ENCODE assay signal across 9 cellular contexts in the genomic region with DNA sequence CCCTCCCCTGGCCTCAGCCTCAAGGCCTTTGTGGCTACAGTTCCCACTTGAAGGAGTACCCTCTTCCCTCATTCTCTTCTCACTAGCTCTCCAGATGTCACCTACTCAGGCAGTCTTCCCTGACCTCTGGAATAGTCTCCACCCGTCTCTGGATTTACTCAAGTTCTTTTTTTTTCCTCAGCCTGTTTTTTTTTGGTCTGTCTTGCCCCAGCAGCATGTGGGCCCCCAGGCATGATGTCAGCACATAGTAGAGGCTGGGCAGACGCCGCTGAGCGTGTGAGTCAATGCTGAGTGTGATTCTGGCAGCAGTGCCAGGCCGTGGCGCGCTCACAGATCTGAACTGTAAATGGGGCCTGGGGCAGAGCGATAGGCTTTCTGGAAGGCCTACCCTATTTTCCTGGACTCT. TPM values are rescaled to one million over a fixed set of nuclear protein-coding genes. Genes with fewer than 3 reads are reported as not detected.
A peak's percentile ranks its signal among the peaks of the same experiment; 100 is the strongest.
DNase-seq lines count a peak whose midpoint lies in the region; ATAC-seq and TF ChIP-seq lines count a peak whose summit lies in the region.
"Not testable (repeated sequence)": the region's sequence is repeated elsewhere in the genome, so short reads cannot be mapped to it uniquely, and the experiment has no call there.
"Had no signal": no experiment of that assay in that cellular context is flagged by ENCODE, and none has a peak within 500 bp of the region (broad histone marks: within the 10 kb centered on the region; RNA-seq: fewer than 3 reads in every experiment).

No MANE protein-coding gene starts in this region.

- TF ChIP-seq CTCF in Caco-2 (IDR thresholded peaks at IDR 0.05; ENCODE audit: insufficient read depth in 1 of 2, low read depth in 1 of 2, low read length in 1 of 2, severe bottlenecking in 1 of 2, unreplicated experiment in 1 of 2); IMR-90 (conservative IDR thresholded peaks at IDR 0.05; ENCODE audit: low read depth, low read length); SK-N-SH (IDR thresholded peaks at IDR 0.05); choroid plexus epithelial cell (conservative IDR thresholded peaks at IDR 0.05; ENCODE audit: low read depth, low read length); gastroesophageal sphincter (IDR thresholded peaks at IDR 0.05); uterus (IDR thresholded peaks at IDR 0.05): not testable (repeated sequence)

- H3K9ac ChIP-seq in IMR-90 (ENCODE audit: low read depth, low read length) (peak overlapping the region; percentile 32), SK-N-SH (peak overlapping the region; percentile 58), mesenchymal stem cell (ENCODE audit: low read length) (peak overlapping the region; percentile 90)
- H3K9ac ChIP-seq in rectal smooth muscle tissue (ENCODE audit: low read length): not testable (repeated sequence)

- H2BK15ac ChIP-seq in IMR-90 (ENCODE audit: low read depth, low read length); mesenchymal stem cell (ENCODE audit: low read depth, poor library complexity, severe bottlenecking): not testable (repeated sequence)

- H3K18ac ChIP-seq in IMR-90 (ENCODE audit: low read depth, low read length): peak overlapping the region; percentile 30
- not testable (repeated sequence) for H3K18ac ChIP-seq in mesenchymal stem cell (ENCODE audit: low read depth in 1 of 2, low read length in 2 of 2)

- H3K27me3 Mint-ChIP-seq in Caco-2 (ENCODE audit: insufficient read depth, unreplicated experiment): not testable (repeated sequence)

- dilution Hi-C loops in IMR-90 (cut with HindIII; ENCODE audit: low sequenced_read_pairs, unreplicated experiment): not testable (repeated sequence)

- peak overlapping the region; percentile 54 for H3K4ac ChIP-seq in IMR-90 (ENCODE audit: low read depth, low read length)
- H3K4ac ChIP-seq in mesenchymal stem cell (ENCODE audit: low read depth in 1 of 2, low read length in 2 of 2): not testable (repeated sequence)

- not testable (repeated sequence) for H3K79me2 ChIP-seq in SK-N-SH (ENCODE audit: insufficient read depth)

- H3K9me1 ChIP-seq in IMR-90 (ENCODE audit: insufficient read depth, low read length): not testable (repeated sequence)

- not testable (repeated sequence) for H3K9me3 Mint-ChIP-seq in Caco-2 (ENCODE audit: unreplicated experiment)

- peak overlapping the region; percentile 75; the same call in 1 of the 2 replicates for H2BK20ac ChIP-seq in IMR-90 (ENCODE audit: low read depth, low read length)

- not testable (repeated sequence) for H3K23ac ChIP-seq in IMR-90 (ENCODE audit: low read depth, low read length); mesenchymal stem cell (ENCODE audit: low read length in 2 of 2)

- not testable (repeated sequence) for H3K36me3 Mint-ChIP-seq in Caco-2 (ENCODE audit: insufficient read depth, unreplicated experiment)

- not testable (repeated sequence) for H4K20me1 ChIP-seq in IMR-90 (ENCODE audit: insufficient read depth, low read length); SK-N-SH (ENCODE audit: insufficient read depth)

- H3K4me3 ChIP-seq in Caco-2 (ENCODE audit: low read depth, low read length); IMR-90 (ENCODE audit: insufficient read depth, low read depth, low read length); SK-N-SH (ENCODE audit: low read depth in 2 of 2, low read length in 1 of 2); choroid plexus epithelial cell (ENCODE audit: low read depth, low read length); gastroesophageal sphincter; mesenchymal stem cell (ENCODE audit: insufficient read depth in 1 of 2, low read depth in 1 of 2, low read length in 2 of 2); rectal smooth muscle tissue (ENCODE audit: low read length); uterus: not testable (repeated sequence)

- H2AK5ac ChIP-seq in IMR-90 (ENCODE audit: low read depth, low read length); mesenchymal stem cell (ENCODE audit: low read length, severe bottlenecking): not testable (repeated sequence)

- ATAC-seq in IMR-90 (ENCODE audit: low read depth) (peak; percentile 95), gastroesophageal sphincter (peak; percentile 71)

- H3K14ac ChIP-seq in IMR-90 (replicated peaks; ENCODE audit: low read depth, low read length); mesenchymal stem cell (ENCODE audit: low read length in 2 of 2): not testable (repeated sequence)

- not testable (repeated sequence) for H2AK9ac ChIP-seq in IMR-90 (replicated peaks; ENCODE audit: low read depth, low read length, poor library complexity)

- not testable (repeated sequence) for H3K9me2 ChIP-seq in SK-N-SH

- not testable (repeated sequence) for H3K27me3 ChIP-seq in Caco-2 (replicated peaks; ENCODE audit: control insufficient read depth, insufficient read depth, low read length); IMR-90 (ENCODE audit: control insufficient read depth, insufficient read depth, low read length); SK-N-SH (ENCODE audit: insufficient read depth); gastroesophageal sphincter; mesenchymal stem cell (ENCODE audit: control insufficient read depth in 1 of 2, insufficient read depth in 1 of 2, low read length in 2 of 2); rectal smooth muscle tissue (ENCODE audit: control insufficient read depth, insufficient read depth, low read length); uterus

- H3K36me3 ChIP-seq in Caco-2 (ENCODE audit: control insufficient read depth, insufficient read depth, low read length); IMR-90 (ENCODE audit: control insufficient read depth, insufficient read depth, low read length); SK-N-SH (replicated peaks in 1 of 2; ENCODE audit: control insufficient read depth in 1 of 2, insufficient read depth in 2 of 2, low read length in 1 of 2); gastroesophageal sphincter; mesenchymal stem cell (ENCODE audit: control insufficient read depth in 1 of 2, insufficient read depth in 2 of 2, low read depth in 1 of 2, low read length in 2 of 2); rectal smooth muscle tissue (ENCODE audit: control insufficient read depth, insufficient read depth, low read length); uterus: not testable (repeated sequence)

- not testable (repeated sequence) for BruUV-seq in Caco-2 (replicated peaks; lab: Mats Ljungman, UMichigan); IMR-90 (replicated peaks; lab: Mats Ljungman, UMichigan)

- TF ChIP-seq POLR2A in IMR-90 (IDR thresholded peaks at IDR 0.05; ENCODE audit: low read depth, low read length): peak; percentile 38; the same call in 1 of the 2 replicates
- not testable (repeated sequence) for TF ChIP-seq POLR2A in gastroesophageal sphincter (IDR thresholded peaks at IDR 0.05); uterus (IDR thresholded peaks at IDR 0.05)

- peak overlapping the region; percentile 77 for H2BK120ac ChIP-seq in IMR-90 (ENCODE audit: low read depth, low read length)
- not testable (repeated sequence) for H2BK120ac ChIP-seq in mesenchymal stem cell (ENCODE audit: low read depth, low read length)

- H3F3A ChIP-seq in SK-N-SH (replicated peaks; ENCODE audit: insufficient read depth): not testable (repeated sequence)

- TF ChIP-seq RAD21 in IMR-90 (IDR thresholded peaks at IDR 0.05; ENCODE audit: low read length); SK-N-SH (IDR thresholded peaks at IDR 0.05; ENCODE audit: low read length): not testable (repeated sequence)

- peak in 1 of 2 experiments; percentile 76; a peak in 1 of 4 replicates for TF ChIP-seq EP300 in SK-N-SH (IDR thresholded peaks at IDR 0.05; ENCODE audit: borderline replicate concordance in 1 of 2, low read depth in 1 of 2, low read length in 1 of 2)
- TF ChIP-seq EP300 in gastroesophageal sphincter (IDR thresholded peaks at IDR 0.05): not testable (repeated sequence)

- intact Hi-C loops in Caco-2 (cut with micrococcal nuclease; ENCODE audit: unreplicated experiment); IMR-90 (cut with micrococcal nuclease); uterus (cut with DNase I; ENCODE audit: low total_unique reads): not testable (repeated sequence)

- DNase-seq in Caco-2: not testable (repeated sequence)
- DNase-seq in IMR-90: peak; percentile 94
- DNase-seq in SK-N-SH: peak; percentile 62
- peak; percentile 91 for DNase-seq in choroid plexus epithelial cell (ENCODE audit: low read depth)
- peak; percentile 96 for DNase-seq in mesenchymal stem cell
- peak; percentile 80 to 83 for DNase-seq in uterus

- not testable (repeated sequence) for H3K9me3 ChIP-seq in Caco-2; IMR-90 (ENCODE audit: control insufficient read depth, insufficient read depth, low read length); SK-N-SH; gastroesophageal sphincter; mesenchymal stem cell (ENCODE audit: control insufficient read depth, low read length); uterus

- H3K56ac ChIP-seq in IMR-90 (ENCODE audit: extremely low read depth, insufficient read depth, low read length): not testable (repeated sequence)

- H2AFZ ChIP-seq in IMR-90 (replicated peaks; ENCODE audit: low read length, poor library complexity): peak overlapping the region; percentile 68
- H2AFZ ChIP-seq in SK-N-SH (ENCODE audit: low read depth): peak overlapping the region; percentile 91
- H2AFZ ChIP-seq in mesenchymal stem cell (ENCODE audit: low read depth, low read length): not testable (repeated sequence)

- WGBS in IMR-90 (ENCODE audit: extremely low coverage in 2 of 2, insufficient read length in 1 of 2), 2 experiments: 19% methylated on average over 5 of the region's 8 CpGs; no CpG with 5 or more reads in 1 of the 2 experiments
- 6% methylated on average over 8 of the region's 8 CpGs for WGBS in SK-N-SH (ENCODE audit: low lambda C conversion rate)
- WGBS in gastroesophageal sphincter (ENCODE audit: low coverage in 1 of 2), 2 donors: 0 to 8% methylated on average over 1 of the region's 8 CpGs
- WGBS in mesenchymal stem cell: 43% methylated on average over 8 of the region's 8 CpGs

- H3K27ac ChIP-seq in IMR-90 (ENCODE audit: insufficient read depth, low read length) (peak overlapping the region; percentile 45), SK-N-SH (ENCODE audit: low read depth in 2 of 2, low read length in 1 of 2) (peak overlapping the region; percentile 58 to 82), gastroesophageal sphincter (peak overlapping the region in 3 of 4 donors; percentile 55 to 69 (median 66)), mesenchymal stem cell (ENCODE audit: low read length, poor library complexity, severe bottlenecking) (peak overlapping the region; percentile 84), rectal smooth muscle tissue (ENCODE audit: low read depth, low read length) (peak overlapping the region; percentile 84), uterus (peak overlapping the region; percentile 28 to 80)

- POLR2A ChIA-PET in Caco-2 (lab: Charles Lee); IMR-90 (lab: Charles Lee; ENCODE audit: unreplicated experiment); SK-N-SH (lab: Yijun Ruan, JAX): not testable (repeated sequence)

- H2BK12ac ChIP-seq in mesenchymal stem cell (ENCODE audit: low read length in 2 of 2): not testable (repeated sequence)

- peak overlapping the region; percentile 27 for H3K27ac Mint-ChIP-seq in Caco-2 (ENCODE audit: unreplicated experiment)

- H3K4me2 ChIP-seq in IMR-90 (ENCODE audit: low read depth, low read length); mesenchymal stem cell (ENCODE audit: low read length, poor library complexity, severe bottlenecking): not testable (repeated sequence)
- H3K4me2 ChIP-seq in SK-N-SH: peak overlapping the region; percentile 2; the same call in 1 of the 2 replicates

- peak overlapping the region; percentile 69 for H4K5ac ChIP-seq in IMR-90 (ENCODE audit: low read depth, low read length)

- H4K91ac ChIP-seq in IMR-90 (ENCODE audit: insufficient read depth, low read depth, low read length): peak overlapping the region; percentile 77
- peak overlapping the region; percentile 25 for H4K91ac ChIP-seq in mesenchymal stem cell (ENCODE audit: low read length)

- in situ Hi-C loops in IMR-90 (cut with MboI; ENCODE audit: low sequenced_read_pairs): not testable (repeated sequence)

- peak overlapping the region; percentile 1 to 96; a peak in 2 of 4 replicates for H4K8ac ChIP-seq in IMR-90 (ENCODE audit: low read depth in 2 of 2, low read length in 2 of 2)
- H4K8ac ChIP-seq in mesenchymal stem cell (ENCODE audit: low read length): peak overlapping the region; percentile 2

- CTCF ChIA-PET in Caco-2 (lab: Charles Lee); IMR-90 (lab: Yijun Ruan, JAX); SK-N-SH (lab: Yijun Ruan, JAX): not testable (repeated sequence)

- peak overlapping the region; percentile 64 for H2BK5ac ChIP-seq in IMR-90 (ENCODE audit: low read depth, low read length, poor library complexity, severe bottlenecking)
- peak overlapping the region; percentile 48 for H2BK5ac ChIP-seq in mesenchymal stem cell (ENCODE audit: low read depth, low read length, poor library complexity, severe bottlenecking)

- H3K4me3 Mint-ChIP-seq in Caco-2 (ENCODE audit: unreplicated experiment): not testable (repeated sequence)

- H3K4me1 ChIP-seq in Caco-2; rectal smooth muscle tissue (ENCODE audit: control insufficient read depth, insufficient read depth, low read length); uterus: not testable (repeated sequence)
- H3K4me1 ChIP-seq in IMR-90 (ENCODE audit: control insufficient read depth, insufficient read depth, low read length) (peaks cover 12% of the 10 kb centered on the region), SK-N-SH (ENCODE audit: control insufficient read depth in 1 of 2, insufficient read depth in 2 of 2, low read depth in 1 of 2, low read length in 1 of 2) (peaks cover 3 to 10% of the 10 kb centered on the region in 2 experiments; a peak in 1 of 4 replicates), gastroesophageal sphincter (peaks cover 0 to 23% (median 0%) of the 10 kb centered on the region in 3 donors), mesenchymal stem cell (ENCODE audit: control insufficient read depth, insufficient read depth, low read depth, low read length) (peaks cover 35% of the 10 kb centered on the region)

- not testable (repeated sequence) for H3K4me1 Mint-ChIP-seq in Caco-2 (ENCODE audit: low read depth, unreplicated experiment)

- not testable (repeated sequence) for H3K79me1 ChIP-seq in IMR-90 (ENCODE audit: low read depth in 1 of 2, low read length in 2 of 2); mesenchymal stem cell (replicated peaks; ENCODE audit: low read length, poor library complexity, severe bottlenecking)

RNA-seq across cellular contexts. Expression of gene KCNJ12, which starts 26.0 kb away (rescaled TPM):
- total RNA-seq in Caco-2 (2022) (0.07 and 0.14 TPM in 2 replicates), IMR-90 (2012; rRNA removed) (under 0.01 and 0.28 TPM in 2 replicates), gastroesophageal sphincter (1 to 10 TPM in 3 of 4 donors, under 1 TPM in 1; 0.78 to 3.1 (median 1.9) TPM), uterus (10 to 100 TPM in 1 of 4 donors, 1 to 10 TPM in 2, under 1 TPM in 1; 0.51 to 11.8 (median 5.3) TPM)
- polyA plus RNA-seq in IMR-90 (2012; rRNA removed) (0.10 and 0.13 TPM in 2 replicates), SK-N-SH (2012; rRNA removed) (0.31 and 0.36 TPM in 2 replicates)
- 0.14 and 0.32 TPM in 2 replicates for polyA plus RNA-seq in IMR-90 (2012; cell fraction: cytosol; rRNA removed)
- polyA plus RNA-seq in IMR-90 (2012; cell fraction: nucleus; rRNA removed; ENCODE audit: low replicate concordance): 0.13 and 0.17 TPM in 2 replicates
- 0.13 and 0.18 TPM in 2 replicates for polyA plus RNA-seq in SK-N-SH (2012; cell fraction: cytosol; rRNA removed)
- 0.20 and 0.27 TPM in 2 replicates for polyA plus RNA-seq in SK-N-SH (2012; cell fraction: nucleus; rRNA removed)
- polyA plus RNA-seq in mesenchymal stem cell (2013, experiment 1 of 2): 0.01 TPM
- 0.01 TPM for polyA plus RNA-seq in mesenchymal stem cell (2013, experiment 2 of 2)
- total RNA-seq: Calu3 had no signal
